In genomic region chr15:80405554-80405850, GRCh38 we compare ENCODE assay signal across 2 cellular contexts.
TF ChIP-seq lines count a peak whose summit lies in the region.

No MANE protein-coding gene starts in this region.

TF ChIP-seq in SK-N-SH, 30 proteins besides CTCF, POLR2A, EP300 and RAD21 (continued from another document):
- no peak for TF ChIP-seq IRF3 (IDR thresholded peaks at IDR 0.05; ENCODE audit: low read depth, low read length)
TF ChIP-seq in SK-N-SH: peak in this region for 0.

TF ChIP-seq in SK-N-SH treated with all-trans-retinoic acid at 6 μM for 48 hours, 23 proteins besides CTCF, POLR2A, EP300 and RAD21 (continued from another document):
- no peak for TF ChIP-seq TSHZ2 (CRISPR knock-in tag; IDR thresholded peaks at IDR 0.05)
- no peak for TF ChIP-seq ZFP30 (CRISPR knock-in tag; IDR thresholded peaks at IDR 0.05)
- TF ChIP-seq ZC3H10 (CRISPR knock-in tag; IDR thresholded peaks at IDR 0.05): no peak
